In the genomic region with DNA sequence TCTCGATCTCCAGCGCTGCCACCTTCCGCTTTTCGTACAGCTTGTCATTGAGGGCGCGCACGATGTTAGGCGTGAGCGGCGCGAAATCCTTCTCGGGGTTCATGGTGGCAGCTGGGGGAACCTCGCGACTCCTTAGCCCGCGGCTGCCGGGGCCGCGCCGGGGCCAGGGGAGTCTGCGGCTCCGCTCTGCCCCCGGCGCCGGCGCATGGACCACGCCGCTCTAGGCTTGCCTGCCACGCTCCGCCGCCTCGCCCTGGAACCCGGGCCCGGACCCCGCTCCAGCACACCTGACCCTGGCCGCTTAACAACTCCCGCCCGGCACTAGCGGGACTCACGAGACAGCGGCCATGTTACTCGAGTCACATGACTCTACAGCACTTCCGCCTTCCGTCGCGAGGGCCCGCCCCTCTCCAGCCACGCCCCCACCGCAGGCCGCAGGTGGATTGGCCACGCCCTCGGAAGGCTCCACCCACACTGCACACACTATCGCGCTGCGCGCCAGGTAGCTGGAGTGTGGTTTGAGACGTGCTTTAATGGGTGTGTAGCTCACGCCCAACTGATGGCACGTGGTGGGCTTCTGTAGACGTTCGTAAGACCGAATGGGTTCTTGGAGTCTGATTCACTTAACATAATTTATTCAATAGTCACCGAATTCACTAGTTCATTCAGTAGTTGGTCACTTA, we compare ENCODE assay signal across 1 cellular context.
TF ChIP-seq lines count a peak whose summit lies in the region.

Gene VAC14 (minus strand): TSS at position 361 of the 683 bp plus-strand sequence. CDS start 258 bp downstream, at position 103.

TF ChIP-seq in HepG2, 621 proteins besides CTCF, POLR2A, EP300 and RAD21 (continued from another document and continues in another):
- TF ChIP-seq, protein P1, sequence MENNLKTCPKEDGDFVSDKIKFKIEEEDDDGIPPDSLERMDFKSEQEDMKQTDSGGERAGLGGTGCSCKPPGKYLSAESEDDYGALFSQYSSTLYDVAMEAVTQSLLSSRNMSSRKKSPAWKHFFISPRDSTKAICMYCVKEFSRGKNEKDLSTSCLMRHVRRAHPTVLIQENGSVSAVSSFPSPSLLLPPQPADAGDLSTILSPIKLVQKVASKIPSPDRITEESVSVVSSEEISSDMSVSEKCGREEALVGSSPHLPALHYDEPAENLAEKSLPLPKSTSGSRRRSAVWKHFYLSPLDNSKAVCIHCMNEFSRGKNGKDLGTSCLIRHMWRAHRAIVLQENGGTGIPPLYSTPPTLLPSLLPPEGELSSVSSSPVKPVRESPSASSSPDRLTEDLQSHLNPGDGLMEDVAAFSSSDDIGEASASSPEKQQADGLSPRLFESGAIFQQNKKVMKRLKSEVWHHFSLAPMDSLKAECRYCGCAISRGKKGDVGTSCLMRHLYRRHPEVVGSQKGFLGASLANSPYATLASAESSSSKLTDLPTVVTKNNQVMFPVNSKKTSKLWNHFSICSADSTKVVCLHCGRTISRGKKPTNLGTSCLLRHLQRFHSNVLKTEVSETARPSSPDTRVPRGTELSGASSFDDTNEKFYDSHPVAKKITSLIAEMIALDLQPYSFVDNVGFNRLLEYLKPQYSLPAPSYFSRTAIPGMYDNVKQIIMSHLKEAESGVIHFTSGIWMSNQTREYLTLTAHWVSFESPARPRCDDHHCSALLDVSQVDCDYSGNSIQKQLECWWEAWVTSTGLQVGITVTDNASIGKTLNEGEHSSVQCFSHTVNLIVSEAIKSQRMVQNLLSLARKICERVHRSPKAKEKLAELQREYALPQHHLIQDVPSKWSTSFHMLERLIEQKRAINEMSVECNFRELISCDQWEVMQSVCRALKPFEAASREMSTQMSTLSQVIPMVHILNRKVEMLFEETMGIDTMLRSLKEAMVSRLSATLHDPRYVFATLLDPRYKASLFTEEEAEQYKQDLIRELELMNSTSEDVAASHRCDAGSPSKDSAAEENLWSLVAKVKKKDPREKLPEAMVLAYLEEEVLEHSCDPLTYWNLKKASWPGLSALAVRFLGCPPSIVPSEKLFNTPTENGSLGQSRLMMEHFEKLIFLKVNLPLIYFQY (CRISPR knock-in tag; IDR thresholded peaks at IDR 0.05; ENCODE audit: borderline replicate concordance): no peak
- peak; percentile 60; the same call in 1 of the 2 replicates for TF ChIP-seq KDM3A (CRISPR knock-in tag; IDR thresholded peaks at IDR 0.05; ENCODE audit: low read depth)
- TF ChIP-seq KLF16 (CRISPR knock-in tag; IDR thresholded peaks at IDR 0.05): peak in 1 of 2 experiments; percentile 97; a peak in 2 of 4 replicates
- TF ChIP-seq ZNF138 (CRISPR knock-in tag; IDR thresholded peaks at IDR 0.05; ENCODE audit: low read depth): no peak
- TF ChIP-seq KLF13 (CRISPR knock-in tag; IDR thresholded peaks at IDR 0.05): peak; percentile 90; the same call in 1 of the 2 replicates
- TF ChIP-seq, protein P2, sequence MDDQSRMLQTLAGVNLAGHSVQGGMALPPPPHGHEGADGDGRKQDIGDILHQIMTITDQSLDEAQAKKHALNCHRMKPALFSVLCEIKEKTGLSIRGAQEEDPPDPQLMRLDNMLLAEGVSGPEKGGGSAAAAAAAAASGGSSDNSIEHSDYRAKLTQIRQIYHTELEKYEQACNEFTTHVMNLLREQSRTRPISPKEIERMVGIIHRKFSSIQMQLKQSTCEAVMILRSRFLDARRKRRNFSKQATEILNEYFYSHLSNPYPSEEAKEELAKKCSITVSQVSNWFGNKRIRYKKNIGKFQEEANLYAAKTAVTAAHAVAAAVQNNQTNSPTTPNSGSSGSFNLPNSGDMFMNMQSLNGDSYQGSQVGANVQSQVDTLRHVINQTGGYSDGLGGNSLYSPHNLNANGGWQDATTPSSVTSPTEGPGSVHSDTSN (CRISPR knock-in tag; IDR thresholded peaks at IDR 0.05; ENCODE audit: borderline replicate concordance): no peak
- peak; percentile 83; the same call in 1 of the 2 replicates for TF ChIP-seq RFXAP (CRISPR knock-in tag; IDR thresholded peaks at IDR 0.05; ENCODE audit: borderline replicate concordance)
- TF ChIP-seq, protein P3, sequence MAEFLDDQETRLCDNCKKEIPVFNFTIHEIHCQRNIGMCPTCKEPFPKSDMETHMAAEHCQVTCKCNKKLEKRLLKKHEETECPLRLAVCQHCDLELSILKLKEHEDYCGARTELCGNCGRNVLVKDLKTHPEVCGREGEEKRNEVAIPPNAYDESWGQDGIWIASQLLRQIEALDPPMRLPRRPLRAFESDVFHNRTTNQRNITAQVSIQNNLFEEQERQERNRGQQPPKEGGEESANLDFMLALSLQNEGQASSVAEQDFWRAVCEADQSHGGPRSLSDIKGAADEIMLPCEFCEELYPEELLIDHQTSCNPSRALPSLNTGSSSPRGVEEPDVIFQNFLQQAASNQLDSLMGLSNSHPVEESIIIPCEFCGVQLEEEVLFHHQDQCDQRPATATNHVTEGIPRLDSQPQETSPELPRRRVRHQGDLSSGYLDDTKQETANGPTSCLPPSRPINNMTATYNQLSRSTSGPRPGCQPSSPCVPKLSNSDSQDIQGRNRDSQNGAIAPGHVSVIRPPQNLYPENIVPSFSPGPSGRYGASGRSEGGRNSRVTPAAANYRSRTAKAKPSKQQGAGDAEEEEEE (CRISPR knock-in tag; IDR thresholded peaks at IDR 0.05; ENCODE audit: borderline replicate concordance): no peak; the same call in 1 of the 2 replicates
- TF ChIP-seq, protein P4, sequence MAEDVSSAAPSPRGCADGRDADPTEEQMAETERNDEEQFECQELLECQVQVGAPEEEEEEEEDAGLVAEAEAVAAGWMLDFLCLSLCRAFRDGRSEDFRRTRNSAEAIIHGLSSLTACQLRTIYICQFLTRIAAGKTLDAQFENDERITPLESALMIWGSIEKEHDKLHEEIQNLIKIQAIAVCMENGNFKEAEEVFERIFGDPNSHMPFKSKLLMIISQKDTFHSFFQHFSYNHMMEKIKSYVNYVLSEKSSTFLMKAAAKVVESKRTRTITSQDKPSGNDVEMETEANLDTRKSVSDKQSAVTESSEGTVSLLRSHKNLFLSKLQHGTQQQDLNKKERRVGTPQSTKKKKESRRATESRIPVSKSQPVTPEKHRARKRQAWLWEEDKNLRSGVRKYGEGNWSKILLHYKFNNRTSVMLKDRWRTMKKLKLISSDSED (CRISPR knock-in tag; IDR thresholded peaks at IDR 0.05): no peak
- peak; percentile 88 for TF ChIP-seq ERF (CRISPR knock-in tag; IDR thresholded peaks at IDR 0.05)
- TF ChIP-seq IKZF4 (CRISPR knock-in tag; IDR thresholded peaks at IDR 0.05; ENCODE audit: borderline replicate concordance, low read depth, not compliant biosample characterization): no peak
- TF ChIP-seq, protein P5, sequence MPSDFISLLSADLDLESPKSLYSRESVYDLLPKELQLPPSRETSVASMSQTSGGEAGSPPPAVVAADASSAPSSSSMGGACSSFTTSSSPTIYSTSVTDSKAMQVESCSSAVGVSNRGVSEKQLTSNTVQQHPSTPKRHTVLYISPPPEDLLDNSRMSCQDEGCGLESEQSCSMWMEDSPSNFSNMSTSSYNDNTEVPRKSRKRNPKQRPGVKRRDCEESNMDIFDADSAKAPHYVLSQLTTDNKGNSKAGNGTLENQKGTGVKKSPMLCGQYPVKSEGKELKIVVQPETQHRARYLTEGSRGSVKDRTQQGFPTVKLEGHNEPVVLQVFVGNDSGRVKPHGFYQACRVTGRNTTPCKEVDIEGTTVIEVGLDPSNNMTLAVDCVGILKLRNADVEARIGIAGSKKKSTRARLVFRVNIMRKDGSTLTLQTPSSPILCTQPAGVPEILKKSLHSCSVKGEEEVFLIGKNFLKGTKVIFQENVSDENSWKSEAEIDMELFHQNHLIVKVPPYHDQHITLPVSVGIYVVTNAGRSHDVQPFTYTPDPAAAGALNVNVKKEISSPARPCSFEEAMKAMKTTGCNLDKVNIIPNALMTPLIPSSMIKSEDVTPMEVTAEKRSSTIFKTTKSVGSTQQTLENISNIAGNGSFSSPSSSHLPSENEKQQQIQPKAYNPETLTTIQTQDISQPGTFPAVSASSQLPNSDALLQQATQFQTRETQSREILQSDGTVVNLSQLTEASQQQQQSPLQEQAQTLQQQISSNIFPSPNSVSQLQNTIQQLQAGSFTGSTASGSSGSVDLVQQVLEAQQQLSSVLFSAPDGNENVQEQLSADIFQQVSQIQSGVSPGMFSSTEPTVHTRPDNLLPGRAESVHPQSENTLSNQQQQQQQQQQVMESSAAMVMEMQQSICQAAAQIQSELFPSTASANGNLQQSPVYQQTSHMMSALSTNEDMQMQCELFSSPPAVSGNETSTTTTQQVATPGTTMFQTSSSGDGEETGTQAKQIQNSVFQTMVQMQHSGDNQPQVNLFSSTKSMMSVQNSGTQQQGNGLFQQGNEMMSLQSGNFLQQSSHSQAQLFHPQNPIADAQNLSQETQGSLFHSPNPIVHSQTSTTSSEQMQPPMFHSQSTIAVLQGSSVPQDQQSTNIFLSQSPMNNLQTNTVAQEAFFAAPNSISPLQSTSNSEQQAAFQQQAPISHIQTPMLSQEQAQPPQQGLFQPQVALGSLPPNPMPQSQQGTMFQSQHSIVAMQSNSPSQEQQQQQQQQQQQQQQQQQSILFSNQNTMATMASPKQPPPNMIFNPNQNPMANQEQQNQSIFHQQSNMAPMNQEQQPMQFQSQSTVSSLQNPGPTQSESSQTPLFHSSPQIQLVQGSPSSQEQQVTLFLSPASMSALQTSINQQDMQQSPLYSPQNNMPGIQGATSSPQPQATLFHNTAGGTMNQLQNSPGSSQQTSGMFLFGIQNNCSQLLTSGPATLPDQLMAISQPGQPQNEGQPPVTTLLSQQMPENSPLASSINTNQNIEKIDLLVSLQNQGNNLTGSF (CRISPR knock-in tag; IDR thresholded peaks at IDR 0.05): no peak
- TF ChIP-seq ZNF251 (CRISPR knock-in tag; IDR thresholded peaks at IDR 0.05): no peak
- TF ChIP-seq ZNF839 (CRISPR knock-in tag; IDR thresholded peaks at IDR 0.05; ENCODE audit: borderline replicate concordance): 0 out of 2 replicates have a peak, but pooled peaks have one; percentile 67
- TF ChIP-seq PRDM10 (CRISPR knock-in tag; IDR thresholded peaks at IDR 0.05; ENCODE audit: low read depth): no peak
- TF ChIP-seq, protein P6, sequence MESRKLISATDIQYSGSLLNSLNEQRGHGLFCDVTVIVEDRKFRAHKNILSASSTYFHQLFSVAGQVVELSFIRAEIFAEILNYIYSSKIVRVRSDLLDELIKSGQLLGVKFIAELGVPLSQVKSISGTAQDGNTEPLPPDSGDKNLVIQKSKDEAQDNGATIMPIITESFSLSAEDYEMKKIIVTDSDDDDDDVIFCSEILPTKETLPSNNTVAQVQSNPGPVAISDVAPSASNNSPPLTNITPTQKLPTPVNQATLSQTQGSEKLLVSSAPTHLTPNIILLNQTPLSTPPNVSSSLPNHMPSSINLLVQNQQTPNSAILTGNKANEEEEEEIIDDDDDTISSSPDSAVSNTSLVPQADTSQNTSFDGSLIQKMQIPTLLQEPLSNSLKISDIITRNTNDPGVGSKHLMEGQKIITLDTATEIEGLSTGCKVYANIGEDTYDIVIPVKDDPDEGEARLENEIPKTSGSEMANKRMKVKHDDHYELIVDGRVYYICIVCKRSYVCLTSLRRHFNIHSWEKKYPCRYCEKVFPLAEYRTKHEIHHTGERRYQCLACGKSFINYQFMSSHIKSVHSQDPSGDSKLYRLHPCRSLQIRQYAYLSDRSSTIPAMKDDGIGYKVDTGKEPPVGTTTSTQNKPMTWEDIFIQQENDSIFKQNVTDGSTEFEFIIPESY (CRISPR knock-in tag; IDR thresholded peaks at IDR 0.05): 0 out of 2 replicates have a peak, but pooled peaks have one; percentile 34
- no peak for TF ChIP-seq PAF1 (CRISPR knock-in tag; IDR thresholded peaks at IDR 0.05)
- TF ChIP-seq MTF1 (CRISPR knock-in tag; IDR thresholded peaks at IDR 0.05): no peak
- TF ChIP-seq ZNF773 (CRISPR knock-in tag; IDR thresholded peaks at IDR 0.05; ENCODE audit: borderline replicate concordance): no peak; the same call in 1 of the 2 replicates
- peak; percentile 100 for TF ChIP-seq SAP130 (CRISPR knock-in tag; IDR thresholded peaks at IDR 0.05; ENCODE audit: low read depth)
- TF ChIP-seq ZSCAN22 (CRISPR knock-in tag; IDR thresholded peaks at IDR 0.05): no peak
- TF ChIP-seq ZNF615 (CRISPR knock-in tag; IDR thresholded peaks at IDR 0.05; ENCODE audit: borderline replicate concordance): no peak
- TF ChIP-seq TSC22D2 (CRISPR knock-in tag; IDR thresholded peaks at IDR 0.05; ENCODE audit: borderline replicate concordance): peak; percentile 57; the same call in 1 of the 2 replicates
- TF ChIP-seq ZNF547 (CRISPR knock-in tag; IDR thresholded peaks at IDR 0.05): no peak
- TF ChIP-seq PHF5A (CRISPR knock-in tag; IDR thresholded peaks at IDR 0.05; ENCODE audit: low read depth, unreplicated experiment): peak; percentile 42
- no peak for TF ChIP-seq ZNF777 (CRISPR knock-in tag; IDR thresholded peaks at IDR 0.05)
- TF ChIP-seq, protein P7, sequence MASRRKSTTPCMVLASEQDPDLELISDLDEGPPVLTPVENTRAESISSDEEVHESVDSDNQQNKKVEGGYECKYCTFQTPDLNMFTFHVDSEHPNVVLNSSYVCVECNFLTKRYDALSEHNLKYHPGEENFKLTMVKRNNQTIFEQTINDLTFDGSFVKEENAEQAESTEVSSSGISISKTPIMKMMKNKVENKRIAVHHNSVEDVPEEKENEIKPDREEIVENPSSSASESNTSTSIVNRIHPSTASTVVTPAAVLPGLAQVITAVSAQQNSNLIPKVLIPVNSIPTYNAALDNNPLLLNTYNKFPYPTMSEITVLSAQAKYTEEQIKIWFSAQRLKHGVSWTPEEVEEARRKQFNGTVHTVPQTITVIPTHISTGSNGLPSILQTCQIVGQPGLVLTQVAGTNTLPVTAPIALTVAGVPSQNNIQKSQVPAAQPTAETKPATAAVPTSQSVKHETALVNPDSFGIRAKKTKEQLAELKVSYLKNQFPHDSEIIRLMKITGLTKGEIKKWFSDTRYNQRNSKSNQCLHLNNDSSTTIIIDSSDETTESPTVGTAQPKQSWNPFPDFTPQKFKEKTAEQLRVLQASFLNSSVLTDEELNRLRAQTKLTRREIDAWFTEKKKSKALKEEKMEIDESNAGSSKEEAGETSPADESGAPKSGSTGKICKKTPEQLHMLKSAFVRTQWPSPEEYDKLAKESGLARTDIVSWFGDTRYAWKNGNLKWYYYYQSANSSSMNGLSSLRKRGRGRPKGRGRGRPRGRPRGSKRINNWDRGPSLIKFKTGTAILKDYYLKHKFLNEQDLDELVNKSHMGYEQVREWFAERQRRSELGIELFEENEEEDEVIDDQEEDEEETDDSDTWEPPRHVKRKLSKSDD (CRISPR knock-in tag; IDR thresholded peaks at IDR 0.05; ENCODE audit: low read depth): no peak
- no peak for TF ChIP-seq NONO (IDR thresholded peaks at IDR 0.05)
- TF ChIP-seq NONO (CRISPR knock-in tag; conservative IDR thresholded peaks at IDR 0.05): peak; percentile 85
